ENCODE assay signal across 23 cellular contexts in the genomic region with DNA sequence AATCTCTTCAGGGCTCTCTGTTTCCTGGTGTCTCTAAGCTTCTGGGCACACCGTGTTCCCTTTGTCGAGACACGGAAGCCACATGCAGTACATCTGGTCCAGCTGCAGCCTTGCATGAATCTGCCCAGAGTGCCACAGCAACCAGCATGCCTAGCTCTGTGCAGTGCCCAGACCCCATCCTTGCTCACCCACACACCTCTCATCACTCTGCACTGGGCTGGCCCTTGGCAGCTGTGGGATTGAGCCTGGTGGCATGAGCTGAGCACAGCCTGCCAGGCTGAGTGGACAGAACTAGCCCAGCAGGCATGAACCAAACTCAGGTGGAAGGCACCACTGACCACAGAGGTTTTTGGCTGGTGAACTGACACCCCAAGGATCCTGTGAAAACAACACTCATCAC.
"Had no signal": no experiment of that assay in that cellular context is flagged by ENCODE, and none has a peak within 500 bp of the region (broad histone marks: within the 10 kb centered on the region; RNA-seq: fewer than 3 reads in every experiment).

No MANE protein-coding gene starts in this region.

- H3K36me3 Mint-ChIP-seq: immature natural killer cell; memory B cell; naive B cell; natural killer cell treated with Interleukin-12 subunit alpha and Interleukin-12 subunit beta and Interleukin-15 and Interleukin-18, amount 100 ng/mL, for 72 hours had no signal

- H3K36me3 ChIP-seq: prostate gland, right atrium auricular region, spleen, tibial artery, upper lobe of left lung, uterus had no signal

- H3K27ac ChIP-seq: prostate gland, right atrium auricular region, skin epidermis, spleen, testis, tibial artery, upper lobe of left lung, uterus had no signal

- ATAC-seq: left lobe of liver; natural killer cell treated with Interleukin-12 subunit alpha and Interleukin-12 subunit beta and Interleukin-15 and Interleukin-18, amount 100 ng/mL, for 72 hours had no signal

- H3K27me3 ChIP-seq: right atrium auricular region, spleen, testis, tibial artery, upper lobe of left lung, uterus had no signal

- FAIRE-seq: frontal cortex, keratinocyte had no signal

- H3K4me1 ChIP-seq: prostate gland, right atrium auricular region, spleen, testis, tibial artery, upper lobe of left lung, uterus had no signal

- DNase-seq: cerebellar nuclear complex; cortex of kidney; hypothalamus; immature natural killer cell; naive B cell; nucleus accumbens; spleen; stimulated activated CD4-positive, alpha-beta T cell treated with anti-CD3 and anti-CD28 coated beads, Interleukin-4, amount 100 ng/mL, for 4 hours; stimulated activated naive CD4-positive, alpha-beta T cell; substantia nigra; testis; tibial artery; uterus had no signal

- H3K27ac Mint-ChIP-seq: immature natural killer cell; memory B cell; natural killer cell treated with Interleukin-12 subunit alpha and Interleukin-12 subunit beta and Interleukin-15 and Interleukin-18, amount 100 ng/mL, for 72 hours had no signal

- H3K9me3 ChIP-seq: prostate gland, testis, tibial artery, upper lobe of left lung, uterus had no signal

- H3K4me3 ChIP-seq: lung, prostate gland, right atrium auricular region, skin epidermis, spleen, testis, tibial artery, upper lobe of left lung, uterus had no signal
